ENCODE assay signal across 8 cellular contexts in the genomic region with DNA sequence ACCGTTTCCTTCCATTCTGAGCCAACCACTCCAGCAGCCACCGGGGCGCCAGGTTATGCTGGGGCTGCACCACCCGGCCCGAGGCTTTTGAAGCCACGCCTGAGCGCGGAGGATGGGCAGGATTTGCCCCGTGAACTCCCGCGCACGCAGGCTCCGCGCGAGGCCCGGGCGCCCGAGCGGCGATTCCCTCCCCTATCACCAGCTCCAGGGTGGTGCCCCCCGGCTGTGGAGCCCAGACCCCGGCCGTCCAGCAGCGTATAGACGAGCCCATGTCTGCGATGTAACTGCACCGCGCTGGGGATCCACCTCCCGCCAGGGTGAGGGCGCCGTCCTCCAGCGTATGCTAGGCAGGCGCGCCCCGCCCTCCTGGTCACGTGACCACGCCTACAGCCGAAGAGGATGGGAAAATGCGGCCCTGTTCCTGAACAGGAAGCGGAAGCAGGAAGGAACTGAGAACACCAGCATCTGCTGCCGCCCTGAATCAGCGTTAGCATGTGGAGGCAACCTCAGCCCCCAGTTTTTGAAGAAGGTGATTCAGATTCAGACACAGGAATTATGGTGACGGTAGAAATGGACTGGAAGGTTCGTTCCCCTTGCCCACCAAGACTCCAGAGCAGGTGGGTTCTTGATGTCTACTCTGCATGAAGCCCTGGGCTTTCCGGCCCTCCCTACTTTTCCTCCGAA. TPM values are rescaled to one million over a fixed set of nuclear protein-coding genes. Genes with fewer than 3 reads are reported as not detected.
A peak's percentile ranks its signal among the peaks of the same experiment; 100 is the strongest.
DNase-seq lines count a peak whose midpoint lies in the region; FAIRE-seq and TF ChIP-seq lines count a peak whose summit lies in the region.

No MANE protein-coding gene starts in this region.

- TF ChIP-seq POLR2A in H54 (IDR thresholded peaks at IDR 0.05; ENCODE audit: low read depth, low read length) = peak; percentile 96

- in situ Hi-C loops in G401 (cut with HindIII; ENCODE audit: low sequenced_read_pairs) = no loop called here

- FAIRE-seq in H54 (lab: Jason Lieb, UNC) (no peak), frontal cortex (lab: Jason Lieb, UNC) (no peak)

- DNase-seq in G401 (ENCODE audit: low spot score) (peak; percentile 96), H54 (ENCODE audit: insufficient read length, low spot score) (peak; percentile 97), LoVo (ENCODE audit: low spot score) (peak; percentile 82), SIG-M5 (lab: John Stamatoyannopoulos, UW) (peak; percentile 70), frontal cortex (ENCODE audit: low spot score in 2 of 2) (peak; percentile 88 to 90), non-pigmented ciliary epithelial cell (ENCODE audit: low read depth) (peak; percentile 51), superior temporal gyrus (ENCODE audit: extremely low spot score) (peak; percentile 96)
- peak; percentile 82 to 90 (median 86) for DNase-seq in activated naive CD4-positive, alpha-beta T cell (lab: John Stamatoyannopoulos, UW)

RNA-seq across cellular contexts. Expression of gene VPS26C, which starts 46.0 kb away (rescaled TPM):
- 58.7 and 69.0 TPM in 2 replicates for total RNA-seq in G401 (2014; rRNA removed; shearing (Covaris generic))
- total RNA-seq in frontal cortex = 37.5 TPM

Comparison
In these comparisons a context has a peak if more than half of its experiments do, and no peak if none do; other contexts are left out.
1. Peak in every context shown above with its lines: DNase-seq.